8 cellular contexts compared by ENCODE assay signal in genomic region chr10:96124230-96125141, GRCh38. TPM values are rescaled to one million over a fixed set of nuclear protein-coding genes. Genes with fewer than 3 reads are reported as not detected.
DNase-seq lines count a peak whose midpoint lies in the region; ATAC-seq and TF ChIP-seq lines count a peak whose summit lies in the region.

No MANE protein-coding gene starts in this region.

- CTCF ChIA-PET in HEK293T (lab: Yijun Ruan, JAX) = interaction anchor here (0.5 to 0.7 kb wide), 2 partner anchors 37 to 213 kb away, joined by 3 read pairs; no protein-coding TSS in a partner anchor

- peak overlapping the region; percentile 93 for H2AFZ ChIP-seq in ACC112 (ENCODE audit: low read length, unreplicated experiment)

- H3K4me3 ChIP-seq in ACC112 (ENCODE audit: low read depth, low read length) = peak overlapping the region; percentile 24; the same call in 1 of the 2 replicates
- peak overlapping the region; percentile 48 for H3K4me3 ChIP-seq in fibroblast of pulmonary artery (replicated peaks; ENCODE audit: low read depth, low read length)
- peak overlapping the region; percentile 36 for H3K4me3 ChIP-seq in skeletal muscle cell (ENCODE audit: low read depth, low read length)

- no peak for TF ChIP-seq CTCF in fibroblast of pulmonary artery (IDR thresholded peaks at IDR 0.05; ENCODE audit: low read length, missing control alignments)

- no peaks in the 10 kb centered on the region for H3K79me2 ChIP-seq in ACC112 (ENCODE audit: control insufficient read depth, insufficient read depth, low read length, unreplicated experiment)

- no peak overlapping the region for H3K27ac ChIP-seq in ACC112 (ENCODE audit: low read depth, low read length)

- H3K36me3 ChIP-seq in ACC112 (ENCODE audit: insufficient read depth, low read length) = no peaks in the 10 kb centered on the region; the same call in 1 of the 2 replicates

- peaks cover 17% of the 10 kb centered on the region for H3K4me1 ChIP-seq in ACC112 (ENCODE audit: control insufficient read depth, insufficient read depth, low read length, unreplicated experiment)

- DNase-seq in HEK293T (ENCODE audit: extremely low spot score) (peak; percentile 73), fibroblast of pulmonary artery (ENCODE audit: low read depth) (peak; percentile 74), skeletal muscle cell (ENCODE audit: low read depth) (peak; percentile 15), amniotic stem cell (lab: John Stamatoyannopoulos, UW) (no peak)
- DNase-seq in stimulated activated naive CD4-positive, alpha-beta T cell treated with Interleukin-2 at 50 U/mL for 16 hours (lab: John Stamatoyannopoulos, UW) = no peak

- no peak for ATAC-seq in HG03135 (IDR thresholded peaks at IDR 0.05; ENCODE audit: unreplicated experiment)

- POLR2A ChIA-PET in HEK293T (lab: Yijun Ruan, JAX) = interaction anchor here (0.9 to 1.6 kb wide), 3 partner anchors 12 to 81 kb away, joined by 3 to 10 read pairs (median 3); partner anchors contain the start of gene CCNJ

- H3K27me3 ChIP-seq in ACC112 (ENCODE audit: insufficient read depth, low read length) = no peaks in the 10 kb centered on the region

TF ChIP-seq in HEK293T, 16 proteins besides CTCF, POLR2A, EP300 and RAD21:
- TF ChIP-seq LEF1 (IDR thresholded peaks at IDR 0.05; ENCODE audit: borderline replicate concordance) = no peak
- no peak for TF ChIP-seq ARNT (IDR thresholded peaks at IDR 0.05)
- TF ChIP-seq L3MBTL2 (conservative IDR thresholded peaks at IDR 0.05) = no peak; the same call in 1 of the 2 replicates
- no peak for TF ChIP-seq FOXM1 (IDR thresholded peaks at IDR 0.05; ENCODE audit: borderline replicate concordance)

TF ChIP-seq in PFSK-1, 5 proteins besides CTCF, POLR2A, EP300 and RAD21:
- TF ChIP-seq TAF1 (IDR thresholded peaks at IDR 0.05; ENCODE audit: borderline replicate concordance, insufficient read depth, low read length) = no peak
- peak in 1 of 2 experiments; percentile 48; a peak in 1 of 4 replicates for TF ChIP-seq REST (IDR thresholded peaks at IDR 0.05; ENCODE audit: insufficient read depth in 1 of 2, low read depth in 2 of 2, low read length in 2 of 2)
- TF ChIP-seq FOXP2 (optimal IDR thresholded peaks at IDR 0.05; ENCODE audit: borderline replicate concordance, extremely low read depth, extremely low read length, insufficient read depth) = peak; percentile 78
- TF ChIP-seq POLR2AphosphoS5 (IDR thresholded peaks at IDR 0.05; ENCODE audit: low read depth, low read length) = 0 out of 2 replicates have a peak, but pooled peaks have one; percentile 43
- no peak for TF ChIP-seq SIN3A (IDR thresholded peaks at IDR 0.05; ENCODE audit: borderline replicate concordance, insufficient read depth, low read length)

RNA-seq across cellular contexts. Expression of gene ZNF518A, which starts 5.6 kb away (rescaled TPM):
- polyA plus RNA-seq in PFSK-1 (2012; ENCODE audit: insufficient read length, low read depth) = 1.0 TPM

Comparison
In these comparisons a context has a peak if more than half of its experiments do, and no peak if none do; other contexts are left out.
1. DNase-seq: peak in HEK293T (single experiment), fibroblast of pulmonary artery (single experiment) and skeletal muscle cell (single experiment); none in amniotic stem cell (single experiment) and stimulated activated naive CD4-positive, alpha-beta T cell treated with Interleukin-2 at 50 U/mL for 16 hours (single experiment).
2. Peak in every context shown above with its lines, with median percentiles within 50 percentile points of each other: H3K4me3 ChIP-seq.